ENCODE assay signal across 8 cellular contexts in the genomic region with DNA sequence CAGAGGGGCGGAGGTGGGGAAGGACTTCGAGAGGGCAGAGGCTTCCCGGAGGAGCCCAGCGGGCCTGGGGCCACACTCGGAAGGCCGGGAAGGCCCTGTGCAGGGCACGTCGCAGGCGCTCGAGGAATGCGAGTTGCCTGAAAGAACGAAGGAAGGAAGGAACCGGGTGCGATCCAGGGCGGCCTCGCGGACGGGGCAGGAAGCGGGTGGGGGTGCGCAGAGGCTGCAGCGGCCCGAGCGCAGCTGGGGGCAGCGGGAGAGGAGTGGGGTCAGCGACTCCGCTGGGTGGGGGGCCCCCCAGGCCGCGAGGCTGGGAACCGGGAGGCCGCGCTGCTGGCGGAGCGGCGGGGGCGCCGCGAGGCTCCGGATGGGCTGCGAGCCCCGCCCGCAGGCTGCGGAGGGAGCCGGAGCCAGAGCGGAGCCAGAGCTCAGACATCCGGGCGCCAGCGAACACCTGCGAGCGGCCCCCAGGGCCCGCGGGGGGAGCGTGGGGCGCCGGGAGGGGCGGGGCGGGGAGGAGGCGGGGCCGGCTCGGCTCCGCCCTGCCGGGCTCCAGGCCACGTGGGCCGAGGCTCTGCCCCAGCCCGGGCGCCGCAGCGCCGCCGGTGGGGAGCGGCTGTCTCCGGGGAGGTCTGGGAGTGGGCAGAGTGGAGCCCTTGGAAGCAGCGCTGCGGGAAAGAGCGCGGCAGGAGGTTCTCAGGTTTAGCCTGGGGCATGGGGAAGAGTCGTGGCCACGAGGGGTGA. TPM values are rescaled to one million over a fixed set of nuclear protein-coding genes. Genes with fewer than 3 reads are reported as not detected.
A peak's percentile ranks its signal among the peaks of the same experiment; 100 is the strongest.
DNase-seq lines count a peak whose midpoint lies in the region; ATAC-seq and TF ChIP-seq lines count a peak whose summit lies in the region.

No MANE protein-coding gene starts in this region.

- H3K4me1 ChIP-seq in HUES64 (ENCODE audit: insufficient read depth, low read length) (peaks cover 32% of the 10 kb centered on the region), NT2/D1 (ENCODE audit: insufficient read depth, insufficient read length) (peaks cover 8% of the 10 kb centered on the region), esophagus (ENCODE audit: control insufficient read depth in 2 of 2, insufficient read depth in 2 of 2, low read length in 1 of 2) (peaks cover 4 to 16% of the 10 kb centered on the region in 2 donors)

- H3K27me3 Mint-ChIP-seq in Calu3 (ENCODE audit: unreplicated experiment): no peaks in the 10 kb centered on the region

- peak overlapping the region; percentile 95 for H3K4me3 Mint-ChIP-seq in Calu3 (ENCODE audit: low read depth, unreplicated experiment)

- DNase-seq in Calu3 (peak; percentile 75), NT2/D1 (ENCODE audit: low read depth, low spot score) (no peak), myocyte (ENCODE audit: low read depth) (peak; percentile 89)
- DNase-seq in activated T-cell treated with anti-CD3 and anti-CD28 coated beads, Interleukin-2, amount 50 U/mL, for 1 hour: peak; percentile 91
- DNase-seq in stimulated activated CD8-positive, alpha-beta memory T cell treated with anti-CD3 and anti-CD28 coated beads, Interleukin-7, amount 100 ng/mL, for 4 hours (ENCODE audit: low read depth in 2 of 2): peak; percentile 55 to 79

- H3K9ac ChIP-seq in HUES64 (ENCODE audit: low read depth, low read length) (peak overlapping the region; percentile 89), NT2/D1 (ENCODE audit: insufficient read length, low read depth) (peak overlapping the region; percentile 79)

- BruUV-seq in Calu3 (replicated peaks; lab: Mats Ljungman, UMichigan): no TSS peak

- H3K36me3 ChIP-seq in HUES64 (ENCODE audit: insufficient read depth, low read length) (peaks cover 14% of the 10 kb centered on the region), NT2/D1 (ENCODE audit: insufficient read depth, insufficient read length, low read length) (peaks cover 20% of the 10 kb centered on the region), esophagus (ENCODE audit: control insufficient read depth in 2 of 2, insufficient read depth in 2 of 2, low read length in 1 of 2) (no peaks in the 10 kb centered on the region)

- intact Hi-C loops in Calu3 (cut with micrococcal nuclease; ENCODE audit: unreplicated experiment): no loop called here

- under 1% methylated on average over 77 of the region's 77 CpGs for WGBS in HUES64
- WGBS in esophagus, 2 donors: 1% methylated on average over 65 to 77 of the region's 77 CpGs

- H3K27me3 ChIP-seq in HUES64 (ENCODE audit: insufficient read depth, low read length): peaks cover 9% of the 10 kb centered on the region
- H3K27me3 ChIP-seq in NT2/D1 (ENCODE audit: insufficient read depth, insufficient read length): no peaks in the 10 kb centered on the region
- H3K27me3 ChIP-seq in esophagus (ENCODE audit: control insufficient read depth in 1 of 2, insufficient read depth in 2 of 2, low read length in 2 of 2): no peaks in the 10 kb centered on the region

- H3K27ac ChIP-seq in HUES64 (ENCODE audit: low read depth, low read length) (peak overlapping the region; percentile 96), esophagus (ENCODE audit: low read depth in 2 of 2, low read length in 1 of 2) (peak overlapping the region; percentile 86 to 90)

- no peaks in the 10 kb centered on the region for H3K9me3 ChIP-seq in HUES64 (ENCODE audit: insufficient read depth, low read depth, low read length)
- H3K9me3 ChIP-seq in NT2/D1 (ENCODE audit: insufficient read depth, low read length): no peaks in the 10 kb centered on the region
- no peaks in the 10 kb centered on the region for H3K9me3 ChIP-seq in esophagus (ENCODE audit: control insufficient read depth in 2 of 2, insufficient read depth in 1 of 2, low read depth in 1 of 2, low read length in 1 of 2)

- H3K27ac Mint-ChIP-seq in Calu3 (ENCODE audit: unreplicated experiment): peak overlapping the region; percentile 79

- peak; percentile 43 for ATAC-seq in GM21360 (IDR thresholded peaks at IDR 0.05; ENCODE audit: unreplicated experiment)

- H3K36me3 Mint-ChIP-seq in Calu3 (ENCODE audit: insufficient read depth, unreplicated experiment): peaks cover 41% of the 10 kb centered on the region

- peaks cover 34% of the 10 kb centered on the region for H3K4me1 Mint-ChIP-seq in Calu3 (ENCODE audit: low read depth, unreplicated experiment)

- H3K9me3 Mint-ChIP-seq in Calu3 (ENCODE audit: low read depth, unreplicated experiment): no peaks in the 10 kb centered on the region

- peak overlapping the region; percentile 62 for H3K4me3 ChIP-seq in HUES64 (ENCODE audit: low read length)
- H3K4me3 ChIP-seq in NT2/D1 (ENCODE audit: insufficient read length, low read depth): peak overlapping the region; percentile 59
- peak overlapping the region; percentile 49 to 55 for H3K4me3 ChIP-seq in esophagus (ENCODE audit: low read depth in 1 of 2, low read length in 2 of 2)

- CTCF ChIA-PET in Calu3 (lab: Charles Lee): interaction anchor here (0.6 to 1.5 kb wide), 5 partner anchors 40 to 191 kb away, joined by 3 to 5 read pairs (median 4); no protein-coding TSS in a partner anchor

- TF ChIP-seq CTCF in Calu3 (IDR thresholded peaks at IDR 0.05; ENCODE audit: unreplicated experiment): no peak

RNA-seq across cellular contexts. Expression of a gene that starts 4.6 kb away (rescaled TPM):
- total RNA-seq in Calu3 (2022) (25.2 and 30.2 TPM in 2 replicates), myocyte (13.5 and 21.1 TPM in 2 replicates)
- 311 TPM for polyA plus RNA-seq in HUES64 (2013, experiment 1 of 2)
- 399 TPM for polyA plus RNA-seq in HUES64 (2013, experiment 2 of 2)
- polyA plus RNA-seq in esophagus: 10 to 100 TPM; 24.4 to 44.2 TPM
- polyA plus RNA-seq in myocyte (2012): 43.6 TPM

RNA-seq across cellular contexts. Expression of a gene that starts 23.6 kb away (rescaled TPM):
- 6.2 and 8.1 TPM in 2 replicates for total RNA-seq in Calu3 (2022)
- 3.0 TPM for polyA plus RNA-seq in HUES64 (2013, experiment 1 of 2)
- polyA plus RNA-seq in HUES64 (2013, experiment 2 of 2): 4.2 TPM
- 1 to 10 TPM; 5.4 to 7.4 TPM for polyA plus RNA-seq in esophagus
- 0.13 and 0.16 TPM in 2 replicates for total RNA-seq in myocyte
- polyA plus RNA-seq in myocyte (2012): 0.03 TPM
